10 cellular contexts compared by ENCODE assay signal in genomic region chr3:197730200-197730599, GRCh38. TPM values are rescaled to one million over a fixed set of nuclear protein-coding genes. Genes with fewer than 3 reads are reported as not detected.
A peak's percentile ranks its signal among the peaks of the same experiment; 100 is the strongest.
DNase-seq lines count a peak whose midpoint lies in the region; ATAC-seq and TF ChIP-seq lines count a peak whose summit lies in the region.
"Had no signal": no experiment of that assay in that cellular context is flagged by ENCODE, and none has a peak within 500 bp of the region (broad histone marks: within the 10 kb centered on the region; RNA-seq: fewer than 3 reads in every experiment).

No MANE protein-coding gene starts in this region.

- H3K36me3 ChIP-seq in IMR-90 (ENCODE audit: control insufficient read depth, insufficient read depth, low read length): no peaks in the 10 kb centered on the region

- no peak overlapping the region for H2BK5ac ChIP-seq in IMR-90 (ENCODE audit: low read depth, low read length, poor library complexity, severe bottlenecking)

- no peak overlapping the region for H4K91ac ChIP-seq in IMR-90 (ENCODE audit: insufficient read depth, low read depth, low read length)

- no peak overlapping the region for H3K18ac ChIP-seq in IMR-90 (ENCODE audit: low read depth, low read length)

- POLR2A ChIA-PET in IMR-90 (lab: Charles Lee; ENCODE audit: unreplicated experiment): no interaction called here

- no peak overlapping the region for H2BK120ac ChIP-seq in IMR-90 (ENCODE audit: low read depth, low read length)

- H3K27ac ChIP-seq in IMR-90 (ENCODE audit: insufficient read depth, low read length) (no peak overlapping the region), right cardiac atrium (ENCODE audit: low read length) (no peak overlapping the region)

- BruUV-seq in IMR-90 (replicated peaks; lab: Mats Ljungman, UMichigan): no TSS peak

- H3K4me2 ChIP-seq in IMR-90 (ENCODE audit: low read depth, low read length): peak overlapping the region; percentile 55; the same call in 1 of the 2 replicates

- no peak overlapping the region for H4K5ac ChIP-seq in IMR-90 (ENCODE audit: low read depth, low read length)

- peak; percentile 94 for ATAC-seq in IMR-90 (ENCODE audit: low read depth)
- no peak for ATAC-seq in GM19035 (IDR thresholded peaks at IDR 0.05; ENCODE audit: unreplicated experiment)
- no peak for ATAC-seq in right cardiac atrium

- H3K4ac ChIP-seq in IMR-90 (ENCODE audit: low read depth, low read length): no peak overlapping the region

- peaks cover 30 to 50% of the 10 kb centered on the region in 2 experiments for H3K79me1 ChIP-seq in IMR-90 (ENCODE audit: low read depth in 1 of 2, low read length in 2 of 2)

- no peak for TF ChIP-seq CTCF in IMR-90 (conservative IDR thresholded peaks at IDR 0.05; ENCODE audit: low read depth, low read length)

- CTCF ChIA-PET in IMR-90 (lab: Yijun Ruan, JAX): interaction anchor here (1.1 kb wide), 1 partner anchor 17 kb away, joined by 3 read pairs; no protein-coding TSS in a partner anchor

- no peak overlapping the region for H3K56ac ChIP-seq in IMR-90 (ENCODE audit: extremely low read depth, insufficient read depth, low read length)

- DNase-seq in EH (ENCODE audit: low read depth): peak; percentile 87
- DNase-seq in IMR-90: peak; percentile 82
- peak; percentile 17 for DNase-seq in amniotic stem cell (lab: John Stamatoyannopoulos, UW)
- DNase-seq in myocyte (ENCODE audit: low read depth): peak; percentile 82
- no peak for DNase-seq in ureter (ENCODE audit: low spot score)
- no peak for DNase-seq in NCI-H146 (lab: John Stamatoyannopoulos, UW)
- no peak for DNase-seq in right cardiac atrium
- DNase-seq: activated CD4-positive, alpha-beta memory T cell treated with anti-CD3 and anti-CD28 coated beads for 36 hours; stimulated activated CD4-positive, alpha-beta T cell treated with anti-CD3 and anti-CD28 coated beads, Interleukin-2, amount 100 ng/mL, for 48 hours had no signal

- no peak for TF ChIP-seq RAD21 in IMR-90 (IDR thresholded peaks at IDR 0.05; ENCODE audit: low read length)

- H3K4me1 ChIP-seq in IMR-90 (ENCODE audit: control insufficient read depth, insufficient read depth, low read length) (0 out of 2 replicates have a peak, but pooled peaks cover 2% of the 10 kb centered on the region), right cardiac atrium (ENCODE audit: control insufficient read depth, insufficient read depth, low read length) (no peaks in the 10 kb centered on the region)

- no peak overlapping the region for H3K23ac ChIP-seq in IMR-90 (ENCODE audit: low read depth, low read length)

- no CpG with 5 or more reads among the region's 2 CpGs for WGBS in IMR-90 (ENCODE audit: extremely low coverage in 2 of 2, insufficient read length in 1 of 2), 2 experiments
- WGBS in right cardiac atrium: 78% methylated on average over 2 of the region's 2 CpGs

- H4K8ac ChIP-seq in IMR-90 (ENCODE audit: low read depth in 2 of 2, low read length in 2 of 2): 0 out of 4 replicates have a peak overlapping the region, but pooled peaks of 1 of the 2 experiments have one; percentile 5

- in situ Hi-C loops in IMR-90 (cut with MboI; ENCODE audit: low sequenced_read_pairs): no loop called here

- H4K20me1 ChIP-seq in IMR-90 (ENCODE audit: insufficient read depth, low read length): no peaks in the 10 kb centered on the region

- dilution Hi-C loops in IMR-90 (cut with HindIII; ENCODE audit: low sequenced_read_pairs, unreplicated experiment): no loop called here

- H3K9me3 ChIP-seq in IMR-90 (ENCODE audit: control insufficient read depth, insufficient read depth, low read length): no peaks in the 10 kb centered on the region
- no peaks in the 10 kb centered on the region for H3K9me3 ChIP-seq in right cardiac atrium (ENCODE audit: control insufficient read depth, low read length)

- peaks cover 3% of the 10 kb centered on the region for H3K9me1 ChIP-seq in IMR-90 (ENCODE audit: insufficient read depth, low read length)

- H2AK5ac ChIP-seq in IMR-90 (ENCODE audit: low read depth, low read length): no peak overlapping the region

- no peaks in the 10 kb centered on the region for H3K27me3 ChIP-seq in IMR-90 (ENCODE audit: control insufficient read depth, insufficient read depth, low read length)
- no peaks in the 10 kb centered on the region for H3K27me3 ChIP-seq in right cardiac atrium (ENCODE audit: control insufficient read depth, insufficient read depth)

- 0 out of 2 replicates have a peak overlapping the region, but pooled peaks have one; percentile 4 for H3K14ac ChIP-seq in IMR-90 (replicated peaks; ENCODE audit: low read depth, low read length)

- H3K4me3 ChIP-seq in IMR-90 (ENCODE audit: insufficient read depth, low read depth, low read length) (no peak overlapping the region), right cardiac atrium (ENCODE audit: low read length) (no peak overlapping the region)

- intact Hi-C loops in IMR-90 (cut with micrococcal nuclease): no loop called here
- intact Hi-C loops in right cardiac atrium (cut with DNase I): no loop called here

- peak overlapping the region; percentile 73 for H2AK9ac ChIP-seq in IMR-90 (replicated peaks; ENCODE audit: low read depth, low read length, poor library complexity)

- no peak overlapping the region for H3K9ac ChIP-seq in IMR-90 (ENCODE audit: low read depth, low read length)

- no peak overlapping the region for H2BK20ac ChIP-seq in IMR-90 (ENCODE audit: low read depth, low read length)

- H2AFZ ChIP-seq in IMR-90 (replicated peaks; ENCODE audit: low read length, poor library complexity): no peak overlapping the region

- H2BK15ac ChIP-seq in IMR-90 (ENCODE audit: low read depth, low read length): no peak overlapping the region

- no peak for TF ChIP-seq POLR2A in IMR-90 (IDR thresholded peaks at IDR 0.05; ENCODE audit: low read depth, low read length)

TF ChIP-seq in IMR-90, 13 proteins besides CTCF, POLR2A, EP300 and RAD21:
- TF ChIP-seq MXI1 (IDR thresholded peaks at IDR 0.05; ENCODE audit: borderline replicate concordance, low read depth, low read length) (no peak), USF2 (IDR thresholded peaks at IDR 0.05; ENCODE audit: low read depth, low read length) (no peak), CHD1 (IDR thresholded peaks at IDR 0.05; ENCODE audit: low read depth, low read length) (no peak), MAFK (IDR thresholded peaks at IDR 0.05; ENCODE audit: low read depth, low read length) (peak; percentile 67), NFE2L2 (IDR thresholded peaks at IDR 0.05; ENCODE audit: low read depth, low read length) (no peak), RCOR1 (IDR thresholded peaks at IDR 0.05; ENCODE audit: insufficient replicate concordance, low read length) (no peak), BHLHE40 (IDR thresholded peaks at IDR 0.05; ENCODE audit: low read depth, low read length) (no peak), FOS (IDR thresholded peaks at IDR 0.05; ENCODE audit: low read depth, low read length) (no peak)

RNA-seq across cellular contexts. Expression of gene RUBCN, which starts 6.5 kb away (rescaled TPM):
- total RNA-seq in IMR-90 (2012; rRNA removed) (8.3 and 10.8 TPM in 2 replicates), myocyte (24.5 and 25.7 TPM in 2 replicates), ureter (24.5 TPM), right cardiac atrium (10 to 100 TPM; 17.7 to 21.1 (median 19.7) TPM)
- polyA plus RNA-seq in IMR-90 (2012; rRNA removed) (11.8 and 12.6 TPM in 2 replicates), right cardiac atrium (13.4 TPM)
- polyA plus RNA-seq in IMR-90 (2012; cell fraction: cytosol; rRNA removed): 6.2 and 10.4 TPM in 2 replicates
- polyA plus RNA-seq in IMR-90 (2012; cell fraction: nucleus; rRNA removed; ENCODE audit: low replicate concordance): 31.5 and 32.7 TPM in 2 replicates
- 13.0 TPM for polyA plus RNA-seq in myocyte (2012)

RNA-seq across cellular contexts. Expression of gene FYTTD1, which starts 19.5 kb away (rescaled TPM):
- 50.2 and 67.2 TPM in 2 replicates for total RNA-seq in IMR-90 (2012; rRNA removed)
- polyA plus RNA-seq in IMR-90 (2012; rRNA removed): 15.4 and 20.4 TPM in 2 replicates
- 2.2 and 3.6 TPM in 2 replicates for polyA plus RNA-seq in IMR-90 (2012; cell fraction: cytosol; rRNA removed)
- polyA plus RNA-seq in IMR-90 (2012; cell fraction: nucleus; rRNA removed; ENCODE audit: low replicate concordance): 1.6 and 12.9 TPM in 2 replicates
- total RNA-seq in myocyte: 103 and 107 TPM in 2 replicates
- polyA plus RNA-seq in myocyte (2012): 30.9 TPM
- total RNA-seq in ureter: 47.9 TPM
- 10 to 100 TPM; 50.1 to 61.0 (median 58.2) TPM for total RNA-seq in right cardiac atrium
- polyA plus RNA-seq in right cardiac atrium: 17.2 TPM

Comparison
In these comparisons a context has a peak if more than half of its experiments do, and no peak if none do; other contexts are left out.
1. DNase-seq: peak in EH (single experiment), IMR-90 (single experiment), amniotic stem cell (single experiment) and myocyte (single experiment); none in ureter (single experiment), NCI-H146 (single experiment) and right cardiac atrium (0 of 3).